9 cellular contexts compared by ENCODE assay signal in the genomic region with DNA sequence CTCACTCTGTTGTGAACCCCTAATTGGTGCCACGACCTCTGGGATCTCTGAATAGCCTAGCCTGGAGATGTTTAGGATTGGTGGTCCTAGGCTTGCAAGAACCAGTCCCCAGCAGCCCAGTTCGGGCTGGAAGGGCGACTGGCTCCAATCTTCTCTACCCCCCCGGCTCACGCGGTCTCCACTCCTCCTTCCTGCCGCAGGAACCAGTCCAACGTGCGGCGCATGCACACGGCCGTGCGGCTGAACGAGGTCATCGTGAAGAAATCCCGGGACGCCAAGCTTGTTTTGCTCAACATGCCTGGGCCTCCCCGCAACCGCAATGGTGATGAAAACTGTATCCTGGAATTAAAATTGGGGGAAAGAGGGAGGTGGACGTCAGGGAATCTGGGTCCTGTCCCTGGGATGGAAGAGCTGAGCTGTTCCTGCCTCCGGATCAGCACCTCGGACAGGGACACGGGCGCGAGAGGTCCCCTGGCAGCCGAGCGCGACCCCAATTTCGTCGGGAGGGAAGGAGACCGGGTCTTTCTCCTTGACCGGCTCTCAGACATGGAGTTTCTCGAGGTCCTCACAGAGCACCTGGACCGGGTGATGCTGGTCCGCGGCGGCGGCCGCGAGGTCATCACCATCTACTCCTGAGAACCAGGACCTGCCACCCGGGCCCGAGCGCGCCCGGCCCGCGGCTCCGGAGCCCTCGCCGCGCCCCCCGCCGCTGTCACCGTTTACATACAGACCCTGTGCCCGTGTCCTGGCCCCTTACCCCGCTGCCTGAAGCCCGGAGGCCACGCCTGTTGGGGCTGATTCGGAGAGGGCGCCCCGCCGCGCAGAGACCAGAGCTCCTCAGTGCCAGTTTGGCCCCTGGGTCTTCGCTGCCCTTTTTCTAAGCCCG. TPM values are rescaled to one million over a fixed set of nuclear protein-coding genes. Genes with fewer than 3 reads are reported as not detected.
DNase-seq lines count a peak whose midpoint lies in the region; ATAC-seq, FAIRE-seq and TF ChIP-seq lines count a peak whose summit lies in the region.
"Had no signal": no experiment of that assay in that cellular context is flagged by ENCODE, and none has a peak within 500 bp of the region (broad histone marks: within the 10 kb centered on the region; RNA-seq: fewer than 3 reads in every experiment).

No MANE protein-coding gene starts in this region.

- no peak for FAIRE-seq in kidney (lab: Jason Lieb, UNC)

- H3K27me3 ChIP-seq in NT2/D1 (ENCODE audit: insufficient read depth, insufficient read length) (peaks cover 60% of the 10 kb centered on the region), esophagus muscularis mucosa (peaks cover 0 to 58% (median 24%) of the 10 kb centered on the region in 4 donors)

- H3K27ac ChIP-seq in esophagus muscularis mucosa (replicated peaks in 1 of 4) (no peak overlapping the region), kidney (ENCODE audit: low read depth in 2 of 2, low read length in 2 of 2) (no peak overlapping the region)

- intact Hi-C loops in esophagus muscularis mucosa (cut with DNase I), result no loop called here
- intact Hi-C loops in kidney (cut with DNase I), result no loop called here

- H3K4me3 ChIP-seq in NT2/D1 (ENCODE audit: insufficient read length, low read depth) (peak overlapping the region; percentile 33), esophagus muscularis mucosa (peak overlapping the region; percentile 28 to 44 (median 37)), kidney (ENCODE audit: low read length in 2 of 2) (no peak overlapping the region)

- TF ChIP-seq EP300 in esophagus muscularis mucosa (IDR thresholded peaks at IDR 0.05), result no peak

- H3K36me3 Mint-ChIP-seq in nephron progenitor cell (ENCODE audit: low read depth), result peaks cover 31% of the 10 kb centered on the region

- no peak for TF ChIP-seq POLR2A in esophagus muscularis mucosa (IDR thresholded peaks at IDR 0.05; ENCODE audit: low read depth)

- peaks cover 22% of the 10 kb centered on the region for H3K36me3 ChIP-seq in NT2/D1 (ENCODE audit: insufficient read depth, insufficient read length, low read length)
- H3K36me3 ChIP-seq in esophagus muscularis mucosa, result peaks cover 18 to 25% (median 20%) of the 10 kb centered on the region in 4 donors
- H3K36me3 ChIP-seq in kidney (ENCODE audit: control insufficient read depth in 1 of 2, insufficient read depth in 2 of 2, low read length in 2 of 2), result peaks cover 1 to 16% of the 10 kb centered on the region in 2 donors

- no peak overlapping the region for H3K27ac Mint-ChIP-seq in nephron progenitor cell

- 16% methylated on average over 25 of the region's 65 CpGs for WGBS in esophagus muscularis mucosa

- H3K9me3 ChIP-seq in NT2/D1 (ENCODE audit: insufficient read depth, low read length) (no peaks in the 10 kb centered on the region), esophagus muscularis mucosa (no peaks in the 10 kb centered on the region), kidney (ENCODE audit: control insufficient read depth in 1 of 2, low read length in 2 of 2) (no peaks in the 10 kb centered on the region)

- no peak for ATAC-seq in GM18868 (IDR thresholded peaks at IDR 0.05; ENCODE audit: unreplicated experiment)

- DNase-seq in ELR (ENCODE audit: low read depth) (peak; percentile 43), NT2/D1 (ENCODE audit: low read depth, low spot score) (no peak), esophagus muscularis mucosa (ENCODE audit: extremely low spot score) (peak; percentile 90), nephron progenitor cell (peak; percentile 93), D341Med (ENCODE audit: low spot score) (no peak), NCI-H82 treated with DMSO at 0.1 percent for 48 hours (lab: John Stamatoyannopoulos, UW; ENCODE audit: unreplicated experiment) (no peak), kidney (no peak)
- DNase-seq: NK-92 treated with Interleukin-12 subunit alpha and Interleukin-12 subunit beta, amount 100 ng/mL, for 24 hours had no signal

- H3K4me3 Mint-ChIP-seq in nephron progenitor cell, result no peak overlapping the region

- peak overlapping the region; percentile 23 for H3K9ac ChIP-seq in NT2/D1 (ENCODE audit: insufficient read length, low read depth)
- H3K9ac ChIP-seq in kidney (ENCODE audit: low read length in 2 of 2), result no peak overlapping the region

- peaks cover 98% of the 10 kb centered on the region for H3K27me3 Mint-ChIP-seq in nephron progenitor cell (ENCODE audit: low read depth, poor library complexity)

- TF ChIP-seq CTCF in esophagus muscularis mucosa (IDR thresholded peaks at IDR 0.05) (no peak), nephron progenitor cell (IDR thresholded peaks at IDR 0.05) (no peak), kidney (IDR thresholded peaks at IDR 0.05; ENCODE audit: borderline replicate concordance, extremely low read depth, insufficient read depth) (no peak)

- H3K9me3 Mint-ChIP-seq in nephron progenitor cell, result no peaks in the 10 kb centered on the region

- peaks cover 14% of the 10 kb centered on the region for H3K4me1 Mint-ChIP-seq in nephron progenitor cell

- H3K4me1 ChIP-seq in NT2/D1 (ENCODE audit: insufficient read depth, insufficient read length) (peaks cover 8% of the 10 kb centered on the region), esophagus muscularis mucosa (peaks cover 28 to 40% (median 36%) of the 10 kb centered on the region in 4 donors), kidney (ENCODE audit: control insufficient read depth in 1 of 2, insufficient read depth in 1 of 2, low read depth in 1 of 2, low read length in 2 of 2) (peaks cover 0 to 5% of the 10 kb centered on the region in 2 donors)

RNA-seq across cellular contexts. Expression of a gene that starts 28.2 kb away (rescaled TPM):
- total RNA-seq in esophagus muscularis mucosa (1 to 10 TPM in 1 of 4 donors, under 1 TPM in 1, not detected in 2; 0.99 to 1.2 TPM), kidney (2.0 TPM)
- polyA plus RNA-seq in kidney (ENCODE audit: insufficient read depth, low read depth, low replicate concordance), result 2.5 TPM

RNA-seq across cellular contexts. Expression of a gene that starts 32.5 kb away (rescaled TPM):
- total RNA-seq in esophagus muscularis mucosa (10 to 100 TPM; 17.4 to 36.8 (median 29.9) TPM), kidney (28.3 TPM)
- 15.4 TPM for polyA plus RNA-seq in kidney (ENCODE audit: insufficient read depth, low read depth, low replicate concordance)

RNA-seq across cellular contexts. Expression of a gene that starts 48.5 kb away (rescaled TPM):
- total RNA-seq in esophagus muscularis mucosa (1 to 10 TPM in 1 of 4 donors, under 1 TPM in 3; 0.11 to 6.5 (median 0.63) TPM), kidney (6.6 TPM)
- not detected for polyA plus RNA-seq in kidney (ENCODE audit: insufficient read depth, low read depth, low replicate concordance)

Comparison
In these comparisons a context has a peak if more than half of its experiments do, and no peak if none do; other contexts are left out.
1. DNase-seq: peak in ELR (single experiment), esophagus muscularis mucosa (single experiment) and nephron progenitor cell (single experiment); none in NT2/D1 (single experiment), D341Med (single experiment), NCI-H82 treated with DMSO at 0.1 percent for 48 hours (single experiment) and kidney (single experiment).
2. H3K4me3 ChIP-seq: peak in NT2/D1 (single experiment) and esophagus muscularis mucosa (4 of 4); none in kidney (0 of 2).